In genomic region chr2:117738991-117739839, GRCh38 we compare ENCODE assay signal across 23 cellular contexts.
"Had no signal": no experiment of that assay in that cellular context is flagged by ENCODE, and none has a peak within 500 bp of the region (broad histone marks: within the 10 kb centered on the region; RNA-seq: fewer than 3 reads in every experiment).

No MANE protein-coding gene starts in this region.

- H3K4me1 ChIP-seq: foreskin keratinocyte, left ventricle myocardium inferior, lower lobe of right lung, neural progenitor cell, right atrium auricular region, testis, tibial nerve, upper lobe of right lung, vagina had no signal

- H3K4me3 Mint-ChIP-seq: endodermal cell; memory B cell; mesothelial cell of epicardium; natural killer cell treated with Interleukin-12 subunit alpha and Interleukin-12 subunit beta and Interleukin-15 and Interleukin-18, amount 100 ng/mL, for 72 hours; neural progenitor cell; stimulated activated naive CD8-positive, alpha-beta T cell treated with anti-CD3 and anti-CD28 coated beads, Interleukin-15, Interleukin-2, amounts not matched to agents 100 ng/mL and 50 ng/mL, for 24 hours had no signal

- FAIRE-seq: endothelial cell of umbilical vein, kidney, small intestine had no signal

- H3K27me3 Mint-ChIP-seq: stimulated activated naive CD8-positive, alpha-beta T cell treated with anti-CD3 and anti-CD28 coated beads, Interleukin-15, Interleukin-2, amounts not matched to agents 100 ng/mL and 50 ng/mL, for 24 hours had no signal

- H3K9me3 ChIP-seq: left ventricle myocardium inferior, lower lobe of right lung, ovary, right atrium auricular region, testis, tibial nerve, upper lobe of right lung, vagina had no signal

- H3K9me3 Mint-ChIP-seq: endodermal cell; memory B cell; mesothelial cell of epicardium; neural progenitor cell; stimulated activated naive CD8-positive, alpha-beta T cell treated with anti-CD3 and anti-CD28 coated beads, Interleukin-15, Interleukin-2, amounts not matched to agents 100 ng/mL and 50 ng/mL, for 24 hours had no signal

- H3K27ac ChIP-seq: foreskin keratinocyte, left ventricle myocardium inferior, lower lobe of right lung, neural progenitor cell, ovary, right atrium auricular region, testis, tibial nerve, upper lobe of right lung, vagina had no signal

- H3K4me3 ChIP-seq: left ventricle myocardium inferior, lower lobe of right lung, neural progenitor cell, ovary, right atrium auricular region, testis, tibial nerve, upper lobe of right lung, vagina had no signal

- H3K36me3 Mint-ChIP-seq: memory B cell; mesothelial cell of epicardium; natural killer cell treated with Interleukin-12 subunit alpha and Interleukin-12 subunit beta and Interleukin-15 and Interleukin-18, amount 100 ng/mL, for 72 hours; neural progenitor cell had no signal

- H3K27ac Mint-ChIP-seq: endodermal cell; memory B cell; mesothelial cell of epicardium; natural killer cell treated with Interleukin-12 subunit alpha and Interleukin-12 subunit beta and Interleukin-15 and Interleukin-18, amount 100 ng/mL, for 72 hours; neural progenitor cell; stimulated activated naive CD8-positive, alpha-beta T cell treated with anti-CD3 and anti-CD28 coated beads, Interleukin-15, Interleukin-2, amounts not matched to agents 100 ng/mL and 50 ng/mL, for 24 hours had no signal

- DNase-seq: effector CD4-positive, alpha-beta T cell; endodermal cell; erythroblast; foreskin keratinocyte; kidney; left cardiac atrium; left ventricle myocardium inferior; lower lobe of right lung; nucleus accumbens; ovary; small intestine; stimulated activated CD4-positive, alpha-beta T cell treated with anti-CD3 and anti-CD28 coated beads, Interleukin-12 subunit alpha, Interleukin-12 subunit beta, amount 100 ng/mL, for 4 hours; testis; upper lobe of right lung had no signal

- H3K36me3 ChIP-seq: left ventricle myocardium inferior, lower lobe of right lung, neural progenitor cell, ovary, right atrium auricular region, tibial nerve, upper lobe of right lung, vagina had no signal

- ATAC-seq: foreskin keratinocyte; left cardiac atrium; lower lobe of right lung; natural killer cell treated with Interleukin-12 subunit alpha and Interleukin-12 subunit beta and Interleukin-15 and Interleukin-18, amount 100 ng/mL, for 72 hours; upper lobe of right lung had no signal

- H3K4me1 Mint-ChIP-seq: endodermal cell, memory B cell, mesothelial cell of epicardium had no signal

- H3K4me2 ChIP-seq: neural progenitor cell had no signal

- H2AFZ ChIP-seq: neural progenitor cell had no signal

- H3K27me3 ChIP-seq: foreskin keratinocyte, neural progenitor cell, ovary, right atrium auricular region, testis, tibial nerve, upper lobe of right lung, vagina had no signal

- H3K9ac ChIP-seq: neural progenitor cell had no signal
